1 cellular context compared by ENCODE assay signal in genomic region chr7:44321796-44322195, GRCh38.
TF ChIP-seq lines count a peak whose summit lies in the region.

No MANE protein-coding gene starts in this region.

TF ChIP-seq in HepG2, 621 proteins besides CTCF, POLR2A, EP300 and RAD21:
- TF ChIP-seq KDM5A (IDR thresholded peaks at IDR 0.05; ENCODE audit: borderline replicate concordance, low read length): no peak
- TF ChIP-seq ZNF512B (CRISPR knock-in tag; IDR thresholded peaks at IDR 0.05; ENCODE audit: borderline replicate concordance): no peak
- no peak for TF ChIP-seq KLF9 (CRISPR knock-in tag; IDR thresholded peaks at IDR 0.05; ENCODE audit: low read depth)
- no peak for TF ChIP-seq TBX2 (CRISPR knock-in tag; IDR thresholded peaks at IDR 0.05; ENCODE audit: borderline replicate concordance)
- no peak for TF ChIP-seq PRDM15 (CRISPR knock-in tag; IDR thresholded peaks at IDR 0.05)
- no peak for TF ChIP-seq ZNF326 (CRISPR knock-in tag; IDR thresholded peaks at IDR 0.05; ENCODE audit: borderline replicate concordance)
- TF ChIP-seq ZNF33A (CRISPR knock-in tag; IDR thresholded peaks at IDR 0.05; ENCODE audit: borderline replicate concordance): no peak
